1 cellular context compared by ENCODE assay signal in genomic region chr12:53579545-53579955, GRCh38.
TF ChIP-seq lines count a peak whose summit lies in the region.

No MANE protein-coding gene starts in this region.

TF ChIP-seq in HepG2, 621 proteins besides CTCF, POLR2A, EP300 and RAD21:
- TF ChIP-seq SRF (IDR thresholded peaks at IDR 0.05; ENCODE audit: low read depth, low read length): no peak
- TF ChIP-seq SMARCC2 (IDR thresholded peaks at IDR 0.05): no peak
- TF ChIP-seq ZNF574 (CRISPR knock-in tag; IDR thresholded peaks at IDR 0.05): no peak
- TF ChIP-seq, protein P1, sequence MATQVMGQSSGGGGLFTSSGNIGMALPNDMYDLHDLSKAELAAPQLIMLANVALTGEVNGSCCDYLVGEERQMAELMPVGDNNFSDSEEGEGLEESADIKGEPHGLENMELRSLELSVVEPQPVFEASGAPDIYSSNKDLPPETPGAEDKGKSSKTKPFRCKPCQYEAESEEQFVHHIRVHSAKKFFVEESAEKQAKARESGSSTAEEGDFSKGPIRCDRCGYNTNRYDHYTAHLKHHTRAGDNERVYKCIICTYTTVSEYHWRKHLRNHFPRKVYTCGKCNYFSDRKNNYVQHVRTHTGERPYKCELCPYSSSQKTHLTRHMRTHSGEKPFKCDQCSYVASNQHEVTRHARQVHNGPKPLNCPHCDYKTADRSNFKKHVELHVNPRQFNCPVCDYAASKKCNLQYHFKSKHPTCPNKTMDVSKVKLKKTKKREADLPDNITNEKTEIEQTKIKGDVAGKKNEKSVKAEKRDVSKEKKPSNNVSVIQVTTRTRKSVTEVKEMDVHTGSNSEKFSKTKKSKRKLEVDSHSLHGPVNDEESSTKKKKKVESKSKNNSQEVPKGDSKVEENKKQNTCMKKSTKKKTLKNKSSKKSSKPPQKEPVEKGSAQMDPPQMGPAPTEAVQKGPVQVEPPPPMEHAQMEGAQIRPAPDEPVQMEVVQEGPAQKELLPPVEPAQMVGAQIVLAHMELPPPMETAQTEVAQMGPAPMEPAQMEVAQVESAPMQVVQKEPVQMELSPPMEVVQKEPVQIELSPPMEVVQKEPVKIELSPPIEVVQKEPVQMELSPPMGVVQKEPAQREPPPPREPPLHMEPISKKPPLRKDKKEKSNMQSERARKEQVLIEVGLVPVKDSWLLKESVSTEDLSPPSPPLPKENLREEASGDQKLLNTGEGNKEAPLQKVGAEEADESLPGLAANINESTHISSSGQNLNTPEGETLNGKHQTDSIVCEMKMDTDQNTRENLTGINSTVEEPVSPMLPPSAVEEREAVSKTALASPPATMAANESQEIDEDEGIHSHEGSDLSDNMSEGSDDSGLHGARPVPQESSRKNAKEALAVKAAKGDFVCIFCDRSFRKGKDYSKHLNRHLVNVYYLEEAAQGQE (IDR thresholded peaks at IDR 0.05; ENCODE audit: borderline replicate concordance in 1 of 2, low read depth in 1 of 2, low read length in 2 of 2): no peak
